20 cellular contexts compared by ENCODE assay signal in genomic region chr16:189604-190186, GRCh38. TPM values are rescaled to one million over a fixed set of nuclear protein-coding genes. Genes with fewer than 3 reads are reported as not detected.
A peak's percentile ranks its signal among the peaks of the same experiment; 100 is the strongest.
DNase-seq lines count a peak whose midpoint lies in the region; ATAC-seq and TF ChIP-seq lines count a peak whose summit lies in the region.
"Had no signal": no experiment of that assay in that cellular context is flagged by ENCODE, and none has a peak within 500 bp of the region (broad histone marks: within the 10 kb centered on the region; RNA-seq: fewer than 3 reads in every experiment).

No MANE protein-coding gene starts in this region.

- H3K4me3 Mint-ChIP-seq in Calu3 (ENCODE audit: low read depth, unreplicated experiment) (no peak overlapping the region), T-helper 17 cell (no peak overlapping the region)
- H3K4me3 Mint-ChIP-seq in stimulated activated effector memory CD8-positive, alpha-beta T cell treated with anti-CD3 and anti-CD28 coated beads, Interleukin-12 subunit alpha, Interleukin-12 subunit beta, amount 100 ng/mL, for 72 hours: no peak overlapping the region
- H3K4me3 Mint-ChIP-seq: CD8-positive, alpha-beta memory T cell had no signal

- CTCF ChIA-PET in Calu3 (lab: Charles Lee): no interaction called here

- no peak for TF ChIP-seq CTCF in Calu3 (IDR thresholded peaks at IDR 0.05; ENCODE audit: unreplicated experiment)

- H3K9me3 ChIP-seq in T-helper 17 cell (ENCODE audit: control insufficient read depth, low read length, poor library complexity, severe bottlenecking): no peaks in the 10 kb centered on the region

- intact Hi-C loops in Calu3 (cut with micrococcal nuclease; ENCODE audit: unreplicated experiment): no loop called here

- DNase-seq in Calu3 (no peak), T-helper 17 cell (no peak), putamen (ENCODE audit: low spot score) (no peak), HPDE6-E6E7 (ENCODE audit: extremely low spot score) (no peak), NCI-H1048 (lab: John Stamatoyannopoulos, UW) (no peak)
- no peak for DNase-seq in stimulated activated effector memory CD8-positive, alpha-beta T cell treated with anti-CD3 and anti-CD28 coated beads, Interleukin-12 subunit alpha, Interleukin-12 subunit beta, amount 100 ng/mL, for 72 hours (ENCODE audit: low spot score in 2 of 2)
- DNase-seq: CD8-positive, alpha-beta memory T cell; GDM1; KBM-7; NCI-H1105; NCI-H146; NCI-H2029 treated with DMSO at 0.1 percent for 48 hours; NCI-H226; NCI-H510A treated with DMSO at 0.1 percent for 48 hours; NCI-H748 treated with DMSO at 0.1 percent for 48 hours; OCI-M1 had no signal

- ATAC-seq in T-helper 17 cell (no peak), esophagus mucosa (peak; percentile 15)
- ATAC-seq in stimulated activated effector memory CD8-positive, alpha-beta T cell treated with anti-CD3 and anti-CD28 coated beads, Interleukin-12 subunit alpha, Interleukin-12 subunit beta, amount 100 ng/mL, for 72 hours: no peak

- H3K36me3 Mint-ChIP-seq in Calu3 (ENCODE audit: insufficient read depth, unreplicated experiment) (peaks cover 87% of the 10 kb centered on the region), T-helper 17 cell (ENCODE audit: low read depth) (peaks cover 9% of the 10 kb centered on the region)
- peaks cover 91% of the 10 kb centered on the region for H3K36me3 Mint-ChIP-seq in stimulated activated effector memory CD8-positive, alpha-beta T cell treated with anti-CD3 and anti-CD28 coated beads, Interleukin-12 subunit alpha, Interleukin-12 subunit beta, amount 100 ng/mL, for 72 hours

- H3K27me3 Mint-ChIP-seq in Calu3 (ENCODE audit: unreplicated experiment): no peaks in the 10 kb centered on the region
- H3K27me3 Mint-ChIP-seq in T-helper 17 cell: no peaks in the 10 kb centered on the region
- H3K27me3 Mint-ChIP-seq: CD8-positive, alpha-beta memory T cell had no signal

- BruUV-seq in Calu3 (replicated peaks; lab: Mats Ljungman, UMichigan): TSS peak; percentile 49

- H3K9me3 Mint-ChIP-seq in Calu3 (ENCODE audit: low read depth, unreplicated experiment): no peaks in the 10 kb centered on the region
- no peaks in the 10 kb centered on the region for H3K9me3 Mint-ChIP-seq in stimulated activated effector memory CD8-positive, alpha-beta T cell treated with anti-CD3 and anti-CD28 coated beads, Interleukin-12 subunit alpha, Interleukin-12 subunit beta, amount 100 ng/mL, for 72 hours
- H3K9me3 Mint-ChIP-seq: CD8-positive, alpha-beta memory T cell had no signal

- H3K4me1 Mint-ChIP-seq in Calu3 (ENCODE audit: low read depth, unreplicated experiment): no peaks in the 10 kb centered on the region
- peaks cover 10% of the 10 kb centered on the region for H3K4me1 Mint-ChIP-seq in T-helper 17 cell
- no peaks in the 10 kb centered on the region for H3K4me1 Mint-ChIP-seq in stimulated activated effector memory CD8-positive, alpha-beta T cell treated with anti-CD3 and anti-CD28 coated beads, Interleukin-12 subunit alpha, Interleukin-12 subunit beta, amount 100 ng/mL, for 72 hours

- H3K27ac Mint-ChIP-seq in Calu3 (ENCODE audit: unreplicated experiment) (no peak overlapping the region), T-helper 17 cell (peak overlapping the region; percentile 19)
- H3K27ac Mint-ChIP-seq in stimulated activated effector memory CD8-positive, alpha-beta T cell treated with anti-CD3 and anti-CD28 coated beads, Interleukin-12 subunit alpha, Interleukin-12 subunit beta, amount 100 ng/mL, for 72 hours: peak overlapping the region; percentile 75

RNA-seq across cellular contexts. Expression of gene HBQ1, which starts 9.4 kb away (rescaled TPM):
- total RNA-seq in Calu3 (2022) (not detected in 2 replicates), T-helper 17 cell (not detected), esophagus mucosa (not detected)
- total RNA-seq: CD8-positive, alpha-beta memory T cell; Daoy; H4 had no signal

RNA-seq across cellular contexts. Expression of gene HBA1, which starts 13.2 kb away (rescaled TPM):
- total RNA-seq in Calu3 (2022) (not detected in 2 replicates), T-helper 17 cell (1 to 10 TPM in 1 of 2 donors, under 1 TPM in 1; 0.65 to 6.5 TPM), esophagus mucosa (7.9 TPM)
- total RNA-seq: CD8-positive, alpha-beta memory T cell; Daoy; H4; SK-MEL-5 had no signal

RNA-seq across cellular contexts. Expression of gene HBA2, which starts 17.0 kb away (rescaled TPM):
- total RNA-seq in Calu3 (2022): not detected in 2 replicates
- total RNA-seq in T-helper 17 cell: not detected
- 8.2 TPM for total RNA-seq in esophagus mucosa
- total RNA-seq: CD8-positive, alpha-beta memory T cell; SK-MEL-5 had no signal

RNA-seq across cellular contexts. Expression of gene HBM, which starts 23.9 kb away (rescaled TPM):
- total RNA-seq in Calu3 (2022) (not detected in 2 replicates), T-helper 17 cell (not detected), esophagus mucosa (not detected)
- total RNA-seq: CD8-positive, alpha-beta memory T cell; Daoy; H4; SK-MEL-5 had no signal

RNA-seq across cellular contexts. Expression of gene HBZ, which starts 37.3 kb away (rescaled TPM):
- total RNA-seq in Calu3 (2022) (not detected in 2 replicates), T-helper 17 cell (not detected), esophagus mucosa (not detected)
- total RNA-seq: CD8-positive, alpha-beta memory T cell; Daoy; H4; SK-MEL-5 had no signal
